ENCODE assay signal across 8 cellular contexts in the genomic region with DNA sequence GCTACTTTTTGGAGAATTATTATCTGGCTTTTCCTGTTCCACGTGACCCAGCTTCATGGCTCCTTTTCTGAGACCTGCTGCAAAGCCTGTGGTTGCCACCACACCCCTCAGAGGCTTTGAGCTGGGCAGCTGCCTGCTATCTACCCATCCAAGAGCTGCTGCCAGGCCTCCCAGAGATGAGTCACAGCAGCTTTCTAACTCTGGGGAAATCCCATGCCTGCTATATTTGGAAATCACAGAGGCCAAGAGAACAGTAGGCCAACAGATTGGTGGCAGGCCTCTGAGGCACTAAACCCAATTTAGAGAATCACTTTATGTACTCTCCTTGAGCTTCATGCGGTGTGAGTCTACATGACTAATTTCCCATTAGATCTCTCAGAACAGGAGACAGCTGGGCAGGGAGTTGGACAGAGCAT. TPM values are rescaled to one million over a fixed set of nuclear protein-coding genes. Genes with fewer than 3 reads are reported as not detected.
DNase-seq lines count a peak whose midpoint lies in the region; ATAC-seq and TF ChIP-seq lines count a peak whose summit lies in the region.

No MANE protein-coding gene starts in this region.

- H4K20me1 ChIP-seq in smooth muscle cell (ENCODE audit: low read depth), result peaks cover 7% of the 10 kb centered on the region

- H3K36me3 ChIP-seq in right atrium auricular region (no peaks in the 10 kb centered on the region), smooth muscle cell (ENCODE audit: low read depth) (no peaks in the 10 kb centered on the region)

- H3K36me3 Mint-ChIP-seq in activated naive CD4-positive, alpha-beta T cell treated with anti-CD3 and anti-CD28 coated beads, Interleukin-2, amount 50 U/mL, for 72 hours, result no peaks in the 10 kb centered on the region

- ATAC-seq in GM19025 (IDR thresholded peaks at IDR 0.05; ENCODE audit: low read depth, unreplicated experiment) (peak; percentile 99), HG03097 (IDR thresholded peaks at IDR 0.05; ENCODE audit: low FRiP score, unreplicated experiment) (peak; percentile 99)
- ATAC-seq in activated naive CD4-positive, alpha-beta T cell treated with anti-CD3 and anti-CD28 coated beads, Interleukin-2, amount 50 U/mL, for 72 hours, result peak; percentile 99 to 100

- peak overlapping the region; percentile 9 for H3K9ac ChIP-seq in smooth muscle cell (ENCODE audit: low read depth)

- H3K9me3 ChIP-seq in right atrium auricular region, result no peaks in the 10 kb centered on the region
- H3K9me3 ChIP-seq in smooth muscle cell (replicated peaks; ENCODE audit: low read depth), result no peaks in the 10 kb centered on the region

- H3K4me1 ChIP-seq in right atrium auricular region, result peaks cover 0 to 7% of the 10 kb centered on the region in 2 donors
- peaks cover 11% of the 10 kb centered on the region for H3K4me1 ChIP-seq in smooth muscle cell (ENCODE audit: low read depth)

- peaks cover 10% of the 10 kb centered on the region for H3F3A ChIP-seq in smooth muscle cell (ENCODE audit: low read depth)

- DNase-seq in Ammon's horn (ENCODE audit: low spot score), result peak; percentile 68
- DNase-seq in OCI-M1 (lab: John Stamatoyannopoulos, UW), result peak; percentile 97
- DNase-seq in activated naive CD4-positive, alpha-beta T cell treated with anti-CD3 and anti-CD28 coated beads, Interleukin-2, amount 50 U/mL, for 72 hours (ENCODE audit: low spot score in 2 of 2), result peak; percentile 44 to 69
- peak; percentile 73 for DNase-seq in right atrium auricular region (ENCODE audit: low spot score)
- peak; percentile 25 for DNase-seq in smooth muscle cell (lab: John Stamatoyannopoulos, UW; ENCODE audit: unreplicated experiment)
- DNase-seq in mesenteric fat pad (ENCODE audit: low spot score), result no peak

- no peak overlapping the region for H3K4me3 ChIP-seq in right atrium auricular region
- no peak overlapping the region for H3K4me3 ChIP-seq in smooth muscle cell

- peak overlapping the region in 1 of 2 donors; percentile 34 for H3K27ac Mint-ChIP-seq in activated naive CD4-positive, alpha-beta T cell treated with anti-CD3 and anti-CD28 coated beads, Interleukin-2, amount 50 U/mL, for 72 hours

- H3K27ac ChIP-seq in right atrium auricular region (peak overlapping the region; percentile 77 to 79), smooth muscle cell (ENCODE audit: low read depth) (peak overlapping the region; percentile 76)

- TF ChIP-seq CTCF in right atrium auricular region (IDR thresholded peaks at IDR 0.05), result no peak
- no peak for TF ChIP-seq CTCF in smooth muscle cell (IDR thresholded peaks at IDR 0.05; ENCODE audit: borderline replicate concordance, insufficient read depth, poor library complexity, severe bottlenecking)

- peak overlapping the region; percentile 46 for H3K4me2 ChIP-seq in smooth muscle cell

- H2AFZ ChIP-seq in smooth muscle cell (ENCODE audit: low read depth), result no peak overlapping the region

- H3K9me3 Mint-ChIP-seq in activated naive CD4-positive, alpha-beta T cell treated with anti-CD3 and anti-CD28 coated beads, Interleukin-2, amount 50 U/mL, for 72 hours, result no peaks in the 10 kb centered on the region

- H3K27me3 ChIP-seq in right atrium auricular region (no peaks in the 10 kb centered on the region), smooth muscle cell (ENCODE audit: low read depth) (no peaks in the 10 kb centered on the region)

- 0% methylated on average over 2 of the region's 2 CpGs for WGBS in smooth muscle cell (ENCODE audit: low lambda C conversion rate)

- H3K79me2 ChIP-seq in smooth muscle cell (ENCODE audit: low read depth), result no peaks in the 10 kb centered on the region

RNA-seq across cellular contexts. Expression of a gene that starts 35.2 kb away (rescaled TPM):
- total RNA-seq in activated naive CD4-positive, alpha-beta T cell treated with anti-CD3 and anti-CD28 coated beads, Interleukin-2, amount 50 U/mL, for 72 hours, result under 1 TPM; 0.31 to 0.64 TPM
- total RNA-seq in right atrium auricular region, result 10 to 100 TPM; 41.0 to 75.9 TPM
- 114 and 123 TPM in 2 replicates for total RNA-seq in smooth muscle cell
- polyA plus RNA-seq in smooth muscle cell, result 87.1 and 96.1 TPM in 2 replicates
- total RNA-seq in mesenteric fat pad, result 58.1 TPM

Comparison
In these comparisons a context has a peak if more than half of its experiments do, and no peak if none do; other contexts are left out.
1. RNA of a gene that starts 35.2 kb away (total RNA-seq): 114 to 123 TPM in smooth muscle cell, 41.0 to 75.9 TPM in right atrium auricular region and 58.1 TPM in mesenteric fat pad (single experiment); 0.31 to 0.64 TPM in activated naive CD4-positive, alpha-beta T cell treated with anti-CD3 and anti-CD28 coated beads, Interleukin-2, amount 50 U/mL, for 72 hours; every median in the first group is over 10 times any median in the second.
2. Peak in every context shown above with its lines, with median percentiles within 50 percentile points of each other: ATAC-seq.